In genomic region chr7:34991938-34992840, GRCh38 we compare ENCODE assay signal across 9 cellular contexts. TPM values are rescaled to one million over a fixed set of nuclear protein-coding genes. Genes with fewer than 3 reads are reported as not detected.
DNase-seq lines count a peak whose midpoint lies in the region; ATAC-seq, FAIRE-seq and TF ChIP-seq lines count a peak whose summit lies in the region.
"Had no signal": no experiment of that assay in that cellular context is flagged by ENCODE, and none has a peak within 500 bp of the region (broad histone marks: within the 10 kb centered on the region; RNA-seq: fewer than 3 reads in every experiment).

No MANE protein-coding gene starts in this region.

- TF ChIP-seq EP300 in K562 (IDR thresholded peaks at IDR 0.05; ENCODE audit: low read length) = no peak

- H3K4me2 ChIP-seq in K562 (ENCODE audit: insufficient read depth, low read length) = peak overlapping the region; percentile 57
- no peak overlapping the region for H3K4me2 ChIP-seq in H9 (ENCODE audit: insufficient read depth, insufficient read length, low read length)

- H3K27me3 Mint-ChIP-seq in H9 (ENCODE audit: low read depth) (no peaks in the 10 kb centered on the region), endodermal cell (ENCODE audit: insufficient read depth) (no peaks in the 10 kb centered on the region)

- no peak overlapping the region for H4K91ac ChIP-seq in H9 (ENCODE audit: insufficient read length, low read depth, low read length)

- H3K56ac ChIP-seq in H9 (ENCODE audit: insufficient read length, low read depth, low read length) = no peak overlapping the region

- no peak overlapping the region for H2BK15ac ChIP-seq in H9 (ENCODE audit: low read depth, low read length)

- H3K27ac Mint-ChIP-seq in H9 (no peak overlapping the region; a peak in 2 of 7 replicates), endodermal cell (no peak overlapping the region)
- H3K27ac Mint-ChIP-seq: nephron had no signal

- H3K14ac ChIP-seq in H9 (ENCODE audit: insufficient read depth, low read length) = no peak overlapping the region

- CTCF ChIA-PET in K562 (lab: Yijun Ruan, JAX; ENCODE audit: low intra/inter-chr PET ratio) = no interaction called here

- no peak overlapping the region for H2BK20ac ChIP-seq in H9 (ENCODE audit: low read depth, low read length, poor library complexity, severe bottlenecking)

- H3K9me1 ChIP-seq in K562 (ENCODE audit: control insufficient read depth, insufficient read depth, low read length) = no peaks in the 10 kb centered on the region

- H3K9me3 Mint-ChIP-seq in H9 (no peaks in the 10 kb centered on the region), endodermal cell (no peaks in the 10 kb centered on the region)
- H3K9me3 Mint-ChIP-seq: nephron had no signal

- FAIRE-seq in GM18507 (lab: Jason Lieb, UNC) (peak; percentile 78), K562 (lab: Jason Lieb, UNC) (peak; percentile 58)

- TF ChIP-seq POLR2A in K562 (conservative IDR thresholded peaks at IDR 0.05) = no peak

- no peak for TF ChIP-seq RAD21 in K562 (CRISPR knock-in tag; conservative IDR thresholded peaks at IDR 0.05 in 1 of 2, IDR thresholded peaks at IDR 0.05 in 1 of 2)

- H4K8ac ChIP-seq in H9 (replicated peaks; ENCODE audit: insufficient read length, low read depth, low read length) = no peak overlapping the region

- H2AFZ ChIP-seq in K562 (ENCODE audit: low read depth, low read length) (peak overlapping the region; percentile 64; the same call in 1 of the 2 replicates), H9 (ENCODE audit: low read length) (no peak overlapping the region)

- no peak for DNase-seq in GM18507 (ENCODE audit: extremely low spot score, insufficient read length, low read depth)
- peak; percentile 55 for DNase-seq in RPMI7951 (ENCODE audit: low read depth)
- DNase-seq in K562 (ENCODE audit: extremely low read depth in 1 of 4, low spot score in 3 of 4) = peak in 2 of 4 experiments; percentile 11 to 54
- DNase-seq in stimulated activated CD4-positive, alpha-beta T cell treated with anti-CD3 and anti-CD28 coated beads, Interleukin-1b, Interleukin-23, amount 100 ng/mL, for 24 hours (ENCODE audit: low read depth in 4 of 4, low spot score in 1 of 4) = peak in 3 of 4 experiments; percentile 10 to 29 (median 15)
- DNase-seq in H9 = no peak
- no peak for DNase-seq in endodermal cell
- no peak for DNase-seq in epidermal melanocyte (ENCODE audit: insufficient read length, low spot score)

- H3K27ac ChIP-seq in K562 (ENCODE audit: extremely low read depth, low read depth, low read length) (peak overlapping the region; percentile 64), H9 (ENCODE audit: insufficient read length, low read depth, low read length) (no peak overlapping the region), endodermal cell (ENCODE audit: low read depth, low read length) (no peak overlapping the region)

- H3K27me3 ChIP-seq in K562 (ENCODE audit: control insufficient read depth in 2 of 2, insufficient read depth in 2 of 2, low read length in 2 of 2) (no peaks in the 10 kb centered on the region), H9 (ENCODE audit: insufficient read depth, low read length) (no peaks in the 10 kb centered on the region), endodermal cell (ENCODE audit: control insufficient read depth, insufficient read depth, low read length, poor library complexity, severe bottlenecking) (no peaks in the 10 kb centered on the region)

- H3K79me2 ChIP-seq in K562 (ENCODE audit: control insufficient read depth, insufficient read depth, low read length) (peaks cover 4% of the 10 kb centered on the region; the same call in 1 of the 3 replicates), H9 (ENCODE audit: insufficient read depth, low read length) (no peaks in the 10 kb centered on the region)

- no peaks in the 10 kb centered on the region; a peak in 1 of 7 replicates for H3K36me3 Mint-ChIP-seq in H9 (ENCODE audit: insufficient read depth in 1 of 3, low read depth in 3 of 3)
- H3K36me3 Mint-ChIP-seq in endodermal cell (ENCODE audit: low read depth) = peaks cover 4% of the 10 kb centered on the region

- H3K4me3 ChIP-seq in K562 (no peak overlapping the region), endodermal cell (ENCODE audit: low read length) (no peak overlapping the region)

- H3K4me3 Mint-ChIP-seq in H9 = no peak overlapping the region
- no peak overlapping the region for H3K4me3 Mint-ChIP-seq in endodermal cell
- H3K4me3 Mint-ChIP-seq: nephron had no signal

- H2BK5ac ChIP-seq in H9 (ENCODE audit: insufficient read length, low read length) = no peak overlapping the region

- no peak overlapping the region for H2BK120ac ChIP-seq in H9 (ENCODE audit: low read depth, low read length, poor library complexity, severe bottlenecking)

- BruUV-seq in K562 (replicated peaks; lab: Mats Ljungman, UMichigan) = no TSS peak

- in situ Hi-C loops in K562 (cut with MboI) = no loop called here

- H3K9ac ChIP-seq in K562 (ENCODE audit: insufficient read depth in 1 of 2, low read depth in 2 of 2, low read length in 2 of 2) (no peak overlapping the region), H9 (ENCODE audit: extremely low read depth, insufficient read length, low read length) (no peak overlapping the region), endodermal cell (ENCODE audit: extremely low read depth, low read length, poor library complexity, severe bottlenecking) (no peak overlapping the region)

- TF ChIP-seq CTCF in K562 (IDR thresholded peaks at IDR 0.05 in 2 of 3, conservative IDR thresholded peaks at IDR 0.05 in 1 of 3; ENCODE audit: insufficient read depth in 2 of 3, low read depth in 1 of 3, low read length in 3 of 3) (no peak), H9 (conservative IDR thresholded peaks at IDR 0.05) (no peak), endodermal cell (conservative IDR thresholded peaks at IDR 0.05) (no peak)

- H3K4me1 ChIP-seq in K562 (replicated peaks in 1 of 2; ENCODE audit: control insufficient read depth in 2 of 2, insufficient read depth in 2 of 2, low read length in 2 of 2) (peaks cover 7 to 18% of the 10 kb centered on the region in 2 experiments; a peak in 3 of 5 replicates), H9 (ENCODE audit: insufficient read depth, low read length) (no peaks in the 10 kb centered on the region), endodermal cell (ENCODE audit: control insufficient read depth, insufficient read depth, low read length) (no peaks in the 10 kb centered on the region)

- H3K4me1 Mint-ChIP-seq in H9 (peaks cover 0 to 8% of the 10 kb centered on the region in 2 experiments; a peak in 3 of 4 replicates), endodermal cell (peaks cover 10% of the 10 kb centered on the region)
- H3K4me1 Mint-ChIP-seq: nephron had no signal

- H3K18ac ChIP-seq in H9 (ENCODE audit: insufficient read length, low read depth, low read length) = no peak overlapping the region

- no peak overlapping the region for H2BK12ac ChIP-seq in H9 (ENCODE audit: insufficient read length, low read depth, low read length)

- no peaks in the 10 kb centered on the region for H3K36me3 ChIP-seq in K562 (ENCODE audit: control insufficient read depth, insufficient read depth, low read length)
- no peaks in the 10 kb centered on the region for H3K36me3 ChIP-seq in endodermal cell (ENCODE audit: control insufficient read depth, insufficient read depth, low read length)

- no peak overlapping the region for H4K5ac ChIP-seq in H9 (ENCODE audit: insufficient read length, low read depth, low read length)

- WGBS in K562 (ENCODE audit: insufficient coverage, low coverage, missing lambda C conversion rate) = 37% methylated on average over 12 of the region's 12 CpGs
- WGBS in H9 (ENCODE audit: extremely low coverage, insufficient read length, low lambda C conversion rate) = no CpG with 5 or more reads among the region's 12 CpGs
- WGBS in endodermal cell (ENCODE audit: insufficient coverage in 1 of 2, insufficient read length in 1 of 2), 2 experiments = 75 to 85% methylated on average over 8 to 12 of the region's 12 CpGs

- H3K9me3 ChIP-seq in K562 (replicated peaks; ENCODE audit: control insufficient read depth, insufficient read depth, low read depth, low read length) = no peaks in the 10 kb centered on the region
- H3K9me3 ChIP-seq in H9 (ENCODE audit: control insufficient read depth, low read depth, low read length) = no peaks in the 10 kb centered on the region
- no peaks in the 10 kb centered on the region for H3K9me3 ChIP-seq in endodermal cell (ENCODE audit: control insufficient read depth, low read length)

- H3K79me1 ChIP-seq in H9 (ENCODE audit: insufficient read depth, low read depth, low read length, poor library complexity, severe bottlenecking) = no peaks in the 10 kb centered on the region

- no peak overlapping the region for H3T11ph ChIP-seq in H9 (ENCODE audit: low read length)

- no peak overlapping the region for H3K23ac ChIP-seq in H9 (ENCODE audit: insufficient read length, low read depth, low read length)

- H3K4ac ChIP-seq in H9 (ENCODE audit: low read depth, low read length) = no peak overlapping the region

- peak; percentile 81 for ATAC-seq in HG02610 (IDR thresholded peaks at IDR 0.05; ENCODE audit: unreplicated experiment)
- peak; percentile 59 for ATAC-seq in K562

- intact Hi-C loops in K562 (cut with micrococcal nuclease) = no loop called here

- POLR2A ChIA-PET in K562 (lab: Yijun Ruan, JAX) = no interaction called here

- no peak overlapping the region for H2AK5ac ChIP-seq in H9 (ENCODE audit: insufficient read length, low read length)

- no peaks in the 10 kb centered on the region for H4K20me1 ChIP-seq in K562 (replicated peaks; ENCODE audit: control insufficient read depth, insufficient read depth, low read length)
- H4K20me1 ChIP-seq in H9 (ENCODE audit: control insufficient read depth, insufficient read depth, insufficient read length) = no peaks in the 10 kb centered on the region

- no peaks in the 10 kb centered on the region for H3K23me2 ChIP-seq in H9 (ENCODE audit: insufficient read length, low read depth, low read length, poor library complexity, severe bottlenecking)

RNA-seq across cellular contexts. Expression of gene DPY19L1, which starts 45.1 kb away (rescaled TPM):
- 47.7 and 52.6 TPM in 2 replicates for total RNA-seq in RPMI7951 (2014; rRNA removed; shearing (Covaris generic))
- total RNA-seq in K562 (2011; cell fraction: chromatin; rRNA removed; ENCODE audit: low replicate concordance) = 47.4 and 103 TPM in 2 replicates
- 19.6 and 21.2 TPM in 2 replicates for total RNA-seq in K562 (2011; cell fraction: nucleolus; rRNA removed)
- total RNA-seq in K562 (2011; cell fraction: nucleoplasm; rRNA removed) = 55.1 and 66.5 TPM in 2 replicates
- total RNA-seq in K562 (2014; rRNA removed) (14.4 and 15.5 TPM in 2 replicates), K562 (2014; rRNA removed; fragmentation: Illumina TruSeq; extraction: Trizol) (27.3 and 28.6 TPM in 2 replicates), K562 (2015; rRNA removed; fragmentation: Illumina TruSeq; extraction: Trizol) (20.0 and 22.2 TPM in 2 replicates), K562 (2021) (22.9 and 27.3 TPM in 2 replicates), H9 (2021) (14.3 and 14.9 TPM in 2 replicates), endodermal cell (10 to 100 TPM; 35.8 to 75.1 TPM)
- polyA plus RNA-seq in K562 (2011; rRNA removed) (23.4 and 34.3 TPM in 2 replicates), K562 (2014; fragmentation: Illumina TruSeq; extraction: Trizol) (17.1 and 22.1 TPM in 2 replicates), K562 (2014; fragmentation: Nextera tagmentation; extraction: Ambion mirVana) (1 to 10 TPM; 4.0 to 4.9 TPM), K562 (2014; rRNA removed) (14.7 and 16.9 TPM in 2 replicates)
- 10.5 and 18.8 TPM in 2 replicates for polyA plus RNA-seq in K562 (2011; cell fraction: cytosol; rRNA removed)
- 9.6 and 13.1 TPM in 2 replicates for polyA plus RNA-seq in K562 (2011; cell fraction: nucleus; rRNA removed)
- 15.1 and 19.7 TPM in 2 replicates for polyA plus RNA-seq in K562 (2012)
- polyA minus RNA-seq in K562 (2011; rRNA and poly(A)+ RNA removed) = 48.9 and 53.5 TPM in 2 replicates
- polyA minus RNA-seq in K562 (2011; cell fraction: cytosol; rRNA and poly(A)+ RNA removed) = 16.8 and 21.0 TPM in 2 replicates
- 17.4 and 20.5 TPM in 2 replicates for polyA minus RNA-seq in K562 (2011; cell fraction: nucleus; rRNA and poly(A)+ RNA removed)
- 33.4 TPM for polyA plus RNA-seq in endodermal cell (2013, experiment 1 of 2)
- 34.5 TPM for polyA plus RNA-seq in endodermal cell (2013, experiment 2 of 2)

Comparison
In these comparisons a context has a peak if more than half of its experiments do, and no peak if none do; other contexts are left out.
1. DNase-seq: peak in RPMI7951 (single experiment) and stimulated activated CD4-positive, alpha-beta T cell treated with anti-CD3 and anti-CD28 coated beads, Interleukin-1b, Interleukin-23, amount 100 ng/mL, for 24 hours (3 of 4); none in GM18507 (single experiment), H9 (single experiment), endodermal cell (single experiment) and epidermal melanocyte (single experiment).